ENCODE assay signal across 8 cellular contexts in the genomic region with DNA sequence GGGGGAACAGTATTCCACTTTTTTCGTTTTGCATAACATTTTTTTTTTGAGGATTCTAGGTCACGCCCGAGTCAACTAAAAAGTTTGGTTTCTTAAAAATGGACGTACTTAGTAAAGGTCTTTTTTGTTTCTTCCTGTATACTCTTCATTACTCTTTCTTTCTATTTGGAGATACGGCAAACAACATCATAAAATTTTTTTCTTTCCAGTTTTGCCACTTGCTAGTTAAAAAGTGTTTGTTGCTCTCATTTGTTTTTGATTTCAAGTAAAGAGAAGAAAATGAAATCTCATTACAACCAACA. TPM values are rescaled to one million over a fixed set of nuclear protein-coding genes. Genes with fewer than 3 reads are reported as not detected.
DNase-seq lines count a peak whose midpoint lies in the region; TF ChIP-seq lines count a peak whose summit lies in the region.

No MANE protein-coding gene starts in this region.

- peak overlapping the region; percentile 98 for H3K4me3 Mint-ChIP-seq in progenitor cell of endocrine pancreas (ENCODE audit: low read depth)

- H3K4me1 Mint-ChIP-seq in progenitor cell of endocrine pancreas (ENCODE audit: low read depth) = peaks cover 27% of the 10 kb centered on the region

- H3K9me3 ChIP-seq in SJSA1 (replicated peaks) (no peaks in the 10 kb centered on the region), esophagus squamous epithelium (no peaks in the 10 kb centered on the region)

- H3K27ac ChIP-seq in SJSA1 (peak overlapping the region; percentile 90; the same call in 1 of the 2 replicates), esophagus squamous epithelium (peak overlapping the region; percentile 96 to 99 (median 98))

- H3K27me3 Mint-ChIP-seq in progenitor cell of endocrine pancreas = no peaks in the 10 kb centered on the region

- H3K36me3 ChIP-seq in GM06990 (ENCODE audit: control insufficient read depth, insufficient read depth, low read length) (no peaks in the 10 kb centered on the region), SJSA1 (0 out of 2 replicates have a peak, but pooled peaks cover 4% of the 10 kb centered on the region), esophagus squamous epithelium (peaks cover 0 to 6% (median 0%) of the 10 kb centered on the region in 3 donors)

- TF ChIP-seq POLR2A in esophagus squamous epithelium (IDR thresholded peaks at IDR 0.05) = no peak

- DNase-seq in GM06990 (ENCODE audit: extremely low read depth, insufficient read length) (no peak), SJSA1 (ENCODE audit: low read depth in 1 of 2, low spot score in 2 of 2) (no peak), esophagus squamous epithelium (lab: John Stamatoyannopoulos, UW) (no peak), progenitor cell of endocrine pancreas (ENCODE audit: low spot score, unreplicated experiment) (no peak), DMS79 (lab: John Stamatoyannopoulos, UW) (no peak), dedifferentiated amniotic fluid mesenchymal stem cell (ENCODE audit: extremely low spot score) (no peak), NCI-H345 (lab: John Stamatoyannopoulos, UW) (no peak)
- DNase-seq in stimulated activated CD4-positive, alpha-beta T cell treated with anti-CD3 and anti-CD28 coated beads, Interleukin-4, amount 100 ng/mL, for 1 hour = no peak

- intact Hi-C loops in esophagus squamous epithelium (cut with DNase I) = no loop called here

- no peak for TF ChIP-seq CTCF in GM06990 (IDR thresholded peaks at IDR 0.05; ENCODE audit: insufficient read depth, low read length, poor library complexity, severe bottlenecking)
- no peak for TF ChIP-seq CTCF in esophagus squamous epithelium (IDR thresholded peaks at IDR 0.05)
- no peak for TF ChIP-seq CTCF in progenitor cell of endocrine pancreas (IDR thresholded peaks at IDR 0.05; ENCODE audit: unreplicated experiment)

- H3K4me3 ChIP-seq in GM06990 (replicated peaks; ENCODE audit: low read depth, low read length) (peak overlapping the region; percentile 78), SJSA1 (peak overlapping the region; percentile 65), esophagus squamous epithelium (peak overlapping the region; percentile 88 to 97 (median 92))

- H3K4me1 ChIP-seq in SJSA1 (replicated peaks) = peaks cover 17% of the 10 kb centered on the region; the same call in 1 of the 2 replicates
- H3K4me1 ChIP-seq in esophagus squamous epithelium = peaks cover 0 to 52% (median 13%) of the 10 kb centered on the region in 3 donors

- WGBS in esophagus squamous epithelium, 2 donors = 0 to 1% methylated on average over 5 of the region's 5 CpGs

- H3K36me3 Mint-ChIP-seq in progenitor cell of endocrine pancreas (ENCODE audit: insufficient read depth) = peaks cover 5% of the 10 kb centered on the region

- H3K27me3 ChIP-seq in GM06990 (replicated peaks; ENCODE audit: control insufficient read depth, insufficient read depth, low read length) (no peaks in the 10 kb centered on the region), SJSA1 (replicated peaks) (no peaks in the 10 kb centered on the region), esophagus squamous epithelium (no peaks in the 10 kb centered on the region)

- H3K9me3 Mint-ChIP-seq in progenitor cell of endocrine pancreas (ENCODE audit: low read depth) = no peaks in the 10 kb centered on the region

- peak overlapping the region; percentile 99 for H3K27ac Mint-ChIP-seq in progenitor cell of endocrine pancreas

RNA-seq across cellular contexts. Expression of a gene that starts 0.8 kb away (rescaled TPM):
- total RNA-seq in SJSA1 (2014; rRNA removed; shearing (Covaris generic)) = 34.8 and 54.4 TPM in 2 replicates
- total RNA-seq in esophagus squamous epithelium (10 to 100 TPM; 13.2 to 62.7 (median 27.4) TPM), progenitor cell of endocrine pancreas (81.3 and 90.2 TPM in 2 replicates)

RNA-seq across cellular contexts. Expression of a gene that starts 1.2 kb away (rescaled TPM):
- total RNA-seq in SJSA1 (2014; rRNA removed; shearing (Covaris generic)) = 13.6 and 24.0 TPM in 2 replicates
- total RNA-seq in esophagus squamous epithelium (10 to 100 TPM; 20.1 to 65.8 (median 44.5) TPM), progenitor cell of endocrine pancreas (42.7 and 45.7 TPM in 2 replicates)

RNA-seq across cellular contexts. Expression of a gene that starts 23.7 kb away (rescaled TPM):
- total RNA-seq in SJSA1 (2014; rRNA removed; shearing (Covaris generic)) = not detected in 2 replicates
- not detected for total RNA-seq in esophagus squamous epithelium
- total RNA-seq in progenitor cell of endocrine pancreas = 0.55 and 0.60 TPM in 2 replicates
